8 cellular contexts compared by ENCODE assay signal in genomic region chr10:102713483-102713813, GRCh38. TPM values are rescaled to one million over a fixed set of nuclear protein-coding genes. Genes with fewer than 3 reads are reported as not detected.
DNase-seq lines count a peak whose midpoint lies in the region; ATAC-seq and TF ChIP-seq lines count a peak whose summit lies in the region.

No MANE protein-coding gene starts in this region.

- H3K27ac ChIP-seq in hepatocyte: peak overlapping the region; percentile 95
- peak overlapping the region; percentile 91 for H3K27ac ChIP-seq in smooth muscle cell (ENCODE audit: low read depth)

- peaks cover 17% of the 10 kb centered on the region for H3F3A ChIP-seq in smooth muscle cell (ENCODE audit: low read depth)

- no peaks in the 10 kb centered on the region for H3K27me3 ChIP-seq in hepatocyte
- H3K27me3 ChIP-seq in smooth muscle cell (ENCODE audit: low read depth): no peaks in the 10 kb centered on the region

- no peaks in the 10 kb centered on the region for H3K9me3 Mint-ChIP-seq in activated naive CD4-positive, alpha-beta T cell treated with anti-CD3 and anti-CD28 coated beads, Interleukin-2, amount 50 U/mL, for 72 hours

- 2% methylated on average over 16 of the region's 16 CpGs for WGBS in hepatocyte (ENCODE audit: low lambda C conversion rate, missing lambda C conversion rate)
- 1% methylated on average over 16 of the region's 16 CpGs for WGBS in smooth muscle cell (ENCODE audit: low lambda C conversion rate)

- H3K79me2 ChIP-seq in hepatocyte: peaks cover 64% of the 10 kb centered on the region
- H3K79me2 ChIP-seq in smooth muscle cell (ENCODE audit: low read depth): peaks cover 50% of the 10 kb centered on the region

- no peaks in the 10 kb centered on the region for H3K36me3 ChIP-seq in hepatocyte (replicated peaks; ENCODE audit: insufficient read depth, low read depth)
- H3K36me3 ChIP-seq in smooth muscle cell (ENCODE audit: low read depth): no peaks in the 10 kb centered on the region

- H3K36me3 Mint-ChIP-seq in activated naive CD4-positive, alpha-beta T cell treated with anti-CD3 and anti-CD28 coated beads, Interleukin-2, amount 50 U/mL, for 72 hours: peaks cover 0 to 26% of the 10 kb centered on the region in 2 donors

- peak; percentile 42 for ATAC-seq in HG03378 (IDR thresholded peaks at IDR 0.05; ENCODE audit: unreplicated experiment)
- peak; percentile 45 to 62 for ATAC-seq in activated naive CD4-positive, alpha-beta T cell treated with anti-CD3 and anti-CD28 coated beads, Interleukin-2, amount 50 U/mL, for 72 hours

- H3K9me2 ChIP-seq in hepatocyte (replicated peaks; ENCODE audit: insufficient read depth): no peaks in the 10 kb centered on the region

- H3K27ac Mint-ChIP-seq in activated naive CD4-positive, alpha-beta T cell treated with anti-CD3 and anti-CD28 coated beads, Interleukin-2, amount 50 U/mL, for 72 hours: peak overlapping the region; percentile 93 to 94

- peak overlapping the region; percentile 77 for H3K4me2 ChIP-seq in hepatocyte
- peak overlapping the region; percentile 86 for H3K4me2 ChIP-seq in smooth muscle cell

- H2AFZ ChIP-seq in hepatocyte (peak overlapping the region; percentile 34), smooth muscle cell (ENCODE audit: low read depth) (peak overlapping the region; percentile 75)

- TF ChIP-seq CTCF in hepatocyte (IDR thresholded peaks at IDR 0.05; ENCODE audit: poor library complexity): no peak
- TF ChIP-seq CTCF in smooth muscle cell (IDR thresholded peaks at IDR 0.05; ENCODE audit: borderline replicate concordance, insufficient read depth, poor library complexity, severe bottlenecking): no peak

- H4K20me1 ChIP-seq in hepatocyte (ENCODE audit: insufficient read depth, poor library complexity, severe bottlenecking) (no peaks in the 10 kb centered on the region), smooth muscle cell (ENCODE audit: low read depth) (peaks cover 15% of the 10 kb centered on the region)

- peak; percentile 54 for DNase-seq in stimulated activated CD4-positive, alpha-beta T cell treated with anti-CD3 and anti-CD28 coated beads, Interleukin-12 subunit alpha, Interleukin-12 subunit beta, amount 100 ng/mL, for 4 hours
- DNase-seq in stimulated activated CD4-positive, alpha-beta T cell treated with anti-CD3 and anti-CD28 coated beads, Interleukin-15, amount 100 ng/mL, for 24 hours: no peak
- DNase-seq in activated naive CD4-positive, alpha-beta T cell treated with anti-CD3 and anti-CD28 coated beads, Interleukin-2, amount 50 U/mL, for 72 hours (ENCODE audit: low spot score in 2 of 2): no peak
- DNase-seq in hepatocyte (ENCODE audit: low spot score) (no peak), smooth muscle cell (lab: John Stamatoyannopoulos, UW; ENCODE audit: unreplicated experiment) (no peak), RPMI8226 (no peak), SHP77 treated with DMSO at 0.1 percent for 48 hours (lab: John Stamatoyannopoulos, UW) (no peak)

- H3K4me3 ChIP-seq in hepatocyte (peak overlapping the region; percentile 63), smooth muscle cell (peak overlapping the region; percentile 89)

- H3K9ac ChIP-seq in smooth muscle cell (ENCODE audit: low read depth): peak overlapping the region; percentile 90

- H3K9me3 ChIP-seq in hepatocyte (ENCODE audit: low read depth): no peaks in the 10 kb centered on the region
- H3K9me3 ChIP-seq in smooth muscle cell (replicated peaks; ENCODE audit: low read depth): no peaks in the 10 kb centered on the region

- H3K4me1 ChIP-seq in hepatocyte (ENCODE audit: insufficient read depth) (peaks cover 20% of the 10 kb centered on the region), smooth muscle cell (ENCODE audit: low read depth) (peaks cover 34% of the 10 kb centered on the region)

RNA-seq across cellular contexts. Expression of gene ARL3, which starts 0.7 kb away (rescaled TPM):
- total RNA-seq in activated naive CD4-positive, alpha-beta T cell treated with anti-CD3 and anti-CD28 coated beads, Interleukin-2, amount 50 U/mL, for 72 hours: 1 to 10 TPM; 5.7 to 6.8 TPM
- 6.4 and 9.6 TPM in 2 replicates for total RNA-seq in hepatocyte
- 16.5 and 18.5 TPM in 2 replicates for polyA plus RNA-seq in hepatocyte
- total RNA-seq in smooth muscle cell: 12.7 and 14.1 TPM in 2 replicates
- 30.2 and 31.0 TPM in 2 replicates for polyA plus RNA-seq in smooth muscle cell

RNA-seq across cellular contexts. Expression of gene SFXN2, which starts 1.0 kb away (rescaled TPM):
- total RNA-seq in activated naive CD4-positive, alpha-beta T cell treated with anti-CD3 and anti-CD28 coated beads, Interleukin-2, amount 50 U/mL, for 72 hours: 10 to 100 TPM in 1 of 2 donors, 1 to 10 TPM in 1; 8.3 to 16.5 TPM
- 6.2 and 17.5 TPM in 2 replicates for total RNA-seq in hepatocyte
- 12.3 and 15.7 TPM in 2 replicates for polyA plus RNA-seq in hepatocyte
- total RNA-seq in smooth muscle cell: 2.6 and 2.9 TPM in 2 replicates
- 1.7 and 2.0 TPM in 2 replicates for polyA plus RNA-seq in smooth muscle cell

RNA-seq across cellular contexts. Expression of gene WBP1L, which starts 30.3 kb away (rescaled TPM):
- 10 to 100 TPM; 15.7 to 16.7 TPM for total RNA-seq in activated naive CD4-positive, alpha-beta T cell treated with anti-CD3 and anti-CD28 coated beads, Interleukin-2, amount 50 U/mL, for 72 hours
- total RNA-seq in hepatocyte: 57.1 and 57.8 TPM in 2 replicates
- polyA plus RNA-seq in hepatocyte: 21.6 and 24.5 TPM in 2 replicates
- 33.9 and 45.3 TPM in 2 replicates for total RNA-seq in smooth muscle cell
- 18.0 and 18.2 TPM in 2 replicates for polyA plus RNA-seq in smooth muscle cell
